In the genomic region with DNA sequence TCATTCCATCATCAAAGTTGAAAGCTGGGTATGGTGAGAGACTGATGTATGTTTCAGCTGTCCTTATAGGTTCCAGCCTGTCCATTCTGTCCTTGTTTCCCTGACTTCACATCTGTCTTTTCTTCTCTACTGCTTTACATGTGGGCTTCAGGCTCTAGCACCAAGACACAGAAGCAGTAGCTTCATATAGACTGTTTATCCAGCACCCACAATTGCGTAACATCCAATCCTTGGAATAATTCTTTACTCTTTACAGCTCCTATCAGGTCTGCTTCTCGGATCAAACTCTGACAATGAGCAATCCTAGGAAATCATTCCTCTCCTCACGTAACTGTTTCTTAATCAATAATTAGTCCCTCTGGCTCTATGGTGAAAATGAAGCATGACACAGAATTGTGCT, we compare ENCODE assay signal across 10 cellular contexts.
"Had no signal": no experiment of that assay in that cellular context is flagged by ENCODE, and none has a peak within 500 bp of the region (broad histone marks: within the 10 kb centered on the region; RNA-seq: fewer than 3 reads in every experiment).

No MANE protein-coding gene starts in this region.

- H3K9me3 ChIP-seq: HAP-1 had no signal

- H3K36me3 ChIP-seq: HAP-1 had no signal

- ATAC-seq: GM23338, HCT116 had no signal

- H3K4me3 Mint-ChIP-seq: GM23338, H9, HFFc6 had no signal

- H3K27ac ChIP-seq: GM23248 had no signal

- DNase-seq: GM23248, GOT3, H7, H9, HCEC 1CT, HFFc6 had no signal

- H3K4me2 ChIP-seq: GM23338 had no signal

- FAIRE-seq: H54 had no signal

- H3K4me3 ChIP-seq: GM23248, GM23338, HAP-1 had no signal

- H3K9me3 Mint-ChIP-seq: GM23338, H9 had no signal

- H3K4me1 ChIP-seq: HAP-1 had no signal

- H3K9ac ChIP-seq: GM23248 had no signal

- H3K27ac Mint-ChIP-seq: GM23338, H9, HFFc6 had no signal

- H2AFZ ChIP-seq: GM23248, GM23338 had no signal
